ENCODE assay signal across 8 cellular contexts in genomic region chr7:105654994-105655900, GRCh38.
A peak's percentile ranks its signal among the peaks of the same experiment; 100 is the strongest.
DNase-seq lines count a peak whose midpoint lies in the region; ATAC-seq and TF ChIP-seq lines count a peak whose summit lies in the region.
"Had no signal": no experiment of that assay in that cellular context is flagged by ENCODE, and none has a peak within 500 bp of the region (broad histone marks: within the 10 kb centered on the region; RNA-seq: fewer than 3 reads in every experiment).

No MANE protein-coding gene starts in this region.

- no peak for ATAC-seq in HG03439 (IDR thresholded peaks at IDR 0.05; ENCODE audit: unreplicated experiment)

- no peak for TF ChIP-seq RAD21 in SK-N-SH (IDR thresholded peaks at IDR 0.05; ENCODE audit: low read length)

- H3K79me2 ChIP-seq in SK-N-SH (ENCODE audit: insufficient read depth) = no peaks in the 10 kb centered on the region

- H3K9me2 ChIP-seq in SK-N-SH = no peaks in the 10 kb centered on the region

- no peak overlapping the region for H3K4me2 ChIP-seq in SK-N-SH

- no peak for TF ChIP-seq CTCF in SK-N-SH (IDR thresholded peaks at IDR 0.05)
- TF ChIP-seq CTCF in thyroid gland (IDR thresholded peaks at IDR 0.05) = no peak

- H3K9ac ChIP-seq in HUES6 (ENCODE audit: low read length) (peak overlapping the region; percentile 30), SK-N-SH (no peak overlapping the region), iPS-15b (ENCODE audit: low read depth, low read length) (no peak overlapping the region)

- 86% methylated on average over 14 of the region's 14 CpGs for WGBS in SK-N-SH (ENCODE audit: low lambda C conversion rate)
- WGBS in thyroid gland, 2 donors = 36 to 45% methylated on average over 6 to 13 of the region's 14 CpGs

- intact Hi-C loops in thyroid gland (cut with DNase I) = loop anchor here (5.0 to 10.0 kb wide), 4 partner anchors 90 to 387 kb away; partner anchors contain the start of gene ATXN7L1

- no peak overlapping the region for H3K27ac ChIP-seq in HUES6 (ENCODE audit: low read depth, low read length)
- no peak overlapping the region for H3K27ac ChIP-seq in SK-N-SH (ENCODE audit: low read depth in 2 of 2, low read length in 1 of 2)
- peak overlapping the region in 1 of 3 donors; percentile 69 for H3K27ac ChIP-seq in thyroid gland

- CTCF ChIA-PET in SK-N-SH (lab: Yijun Ruan, JAX) = interaction anchor here (0.7 to 7.6 kb wide), 18 partner anchors 11 to 512 kb away, joined by 3 to 77 read pairs (median 4); no protein-coding TSS in a partner anchor

- no peak for TF ChIP-seq EP300 in SK-N-SH (IDR thresholded peaks at IDR 0.05; ENCODE audit: borderline replicate concordance in 1 of 2, low read depth in 1 of 2, low read length in 1 of 2)

- TF ChIP-seq POLR2A in thyroid gland (IDR thresholded peaks at IDR 0.05) = no peak

- no peaks in the 10 kb centered on the region for H3F3A ChIP-seq in SK-N-SH (replicated peaks; ENCODE audit: insufficient read depth)

- peaks cover 32% of the 10 kb centered on the region for H3K36me3 ChIP-seq in HUES6 (ENCODE audit: control insufficient read depth, insufficient read depth, low read length)
- H3K36me3 ChIP-seq in SK-N-SH (replicated peaks in 1 of 2; ENCODE audit: control insufficient read depth in 1 of 2, insufficient read depth in 2 of 2, low read length in 1 of 2) = peaks cover 0 to 5% of the 10 kb centered on the region in 2 experiments
- peaks cover 6% of the 10 kb centered on the region for H3K36me3 ChIP-seq in iPS-15b (ENCODE audit: control insufficient read depth, insufficient read depth, low read length)
- no peaks in the 10 kb centered on the region for H3K36me3 ChIP-seq in thyroid gland

- H3K9me3 ChIP-seq in HUES6 (ENCODE audit: control insufficient read depth, insufficient read depth, low read depth, low read length) (no peaks in the 10 kb centered on the region), SK-N-SH (no peaks in the 10 kb centered on the region), iPS-15b (ENCODE audit: control insufficient read depth, insufficient read depth, low read length) (no peaks in the 10 kb centered on the region), thyroid gland (no peaks in the 10 kb centered on the region)

- H3K4me1 ChIP-seq in HUES6 (ENCODE audit: control insufficient read depth, insufficient read depth, low read length) (peaks cover 59% of the 10 kb centered on the region), SK-N-SH (ENCODE audit: control insufficient read depth in 1 of 2, insufficient read depth in 2 of 2, low read depth in 1 of 2, low read length in 1 of 2) (peaks cover 3 to 19% of the 10 kb centered on the region in 2 experiments; a peak in 2 of 4 replicates), iPS-15b (ENCODE audit: control insufficient read depth, insufficient read depth, low read length) (peaks cover 26% of the 10 kb centered on the region), thyroid gland (peaks cover 22 to 35% of the 10 kb centered on the region in 2 donors)

- DNase-seq in SK-N-SH = peak; percentile 57
- peak; percentile 67 to 72 for DNase-seq in thyroid gland
- DNase-seq in activated CD4-positive, alpha-beta T cell treated with anti-CD3 and anti-CD28 coated beads, Interleukin-2, amount 50 U/mL, for 4 hours = no peak
- no peak for DNase-seq in NK-92 (lab: John Stamatoyannopoulos, UW; ENCODE audit: unreplicated experiment)
- DNase-seq: activated CD4-positive, alpha-beta T cell treated with anti-CD3 and anti-CD28 coated beads for 4 hours had no signal

- no peak overlapping the region for H2AFZ ChIP-seq in SK-N-SH (ENCODE audit: low read depth)

- POLR2A ChIA-PET in SK-N-SH (lab: Yijun Ruan, JAX) = no interaction called here

- H4K20me1 ChIP-seq in SK-N-SH (ENCODE audit: insufficient read depth) = peaks cover 17% of the 10 kb centered on the region

- H3K27me3 ChIP-seq in HUES6 (ENCODE audit: control insufficient read depth, insufficient read depth, low read length) (no peaks in the 10 kb centered on the region), SK-N-SH (ENCODE audit: insufficient read depth) (no peaks in the 10 kb centered on the region), iPS-15b (ENCODE audit: control insufficient read depth, insufficient read depth, low read length) (no peaks in the 10 kb centered on the region), thyroid gland (no peaks in the 10 kb centered on the region)

- H3K4me3 ChIP-seq in HUES6 (ENCODE audit: low read depth, low read length) (peak overlapping the region; percentile 3; the same call in 1 of the 2 replicates), SK-N-SH (ENCODE audit: low read depth in 2 of 2, low read length in 1 of 2) (no peak overlapping the region), iPS-15b (ENCODE audit: low read depth, low read length) (peak overlapping the region; percentile 30), thyroid gland (replicated peaks in 1 of 3) (no peak overlapping the region)

TF ChIP-seq in SK-N-SH, 30 proteins besides CTCF, POLR2A, EP300 and RAD21:
- TF ChIP-seq SMC3 (IDR thresholded peaks at IDR 0.05; ENCODE audit: low read depth, low read length) = no peak
- peak; percentile 29; the same call in 1 of the 2 replicates for TF ChIP-seq GATA2 (CRISPR knock-in tag; IDR thresholded peaks at IDR 0.05)
- TF ChIP-seq JUND (IDR thresholded peaks at IDR 0.05) = no peak
- peak; percentile 97 for TF ChIP-seq REST (IDR thresholded peaks at IDR 0.05; ENCODE audit: low read depth, low read length)

Comparison
In these comparisons a context has a peak if more than half of its experiments do, and no peak if none do; other contexts are left out.
1. H3K4me3 ChIP-seq: peak in HUES6 (single experiment) and iPS-15b (single experiment); none in SK-N-SH (0 of 2) and thyroid gland (0 of 3).
2. DNase-seq: peak in SK-N-SH (single experiment) and thyroid gland (2 of 2); none in activated CD4-positive, alpha-beta T cell treated with anti-CD3 and anti-CD28 coated beads, Interleukin-2, amount 50 U/mL, for 4 hours (0 of 2) and NK-92 (single experiment).